ENCODE assay signal across 1 cellular context in the genomic region with DNA sequence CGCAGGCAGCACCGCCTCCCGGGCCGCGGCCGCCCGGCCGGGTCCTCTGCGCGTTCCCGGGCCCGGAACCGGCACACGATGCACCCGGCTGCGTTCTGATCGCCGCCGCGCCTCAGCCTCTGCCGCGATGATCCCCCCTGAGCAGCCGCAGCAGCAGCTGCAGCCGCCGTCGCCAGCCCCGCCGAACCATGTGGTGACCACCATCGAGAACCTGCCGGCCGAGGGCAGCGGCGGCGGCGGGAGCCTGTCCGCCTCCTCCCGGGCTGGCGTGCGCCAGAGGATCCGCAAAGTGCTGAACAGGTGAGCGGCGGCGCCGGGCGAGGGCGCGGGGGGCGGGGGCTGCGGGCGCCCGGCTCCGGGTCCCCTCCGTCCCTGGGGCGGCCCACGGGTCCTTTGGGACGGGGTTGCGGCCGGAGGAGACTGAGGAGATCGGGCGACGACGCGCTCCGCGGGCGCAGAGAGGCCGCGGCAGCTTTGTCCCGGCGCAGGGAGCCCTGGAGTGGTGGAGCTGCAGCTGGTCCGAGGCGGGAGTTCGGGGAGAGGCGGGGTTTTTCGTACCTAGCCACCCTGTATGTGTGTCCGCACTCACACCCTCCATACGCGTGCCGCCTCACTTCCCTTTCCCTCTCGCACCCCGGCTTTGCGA.
TF ChIP-seq lines count a peak whose summit lies in the region.

No MANE protein-coding gene starts in this region.

TF ChIP-seq in WTC11, 78 proteins besides CTCF, POLR2A, EP300 and RAD21 (continued from another document):
- TF ChIP-seq USF2 (CRISPR knock-in tag; IDR thresholded peaks at IDR 0.05) (no peak), IRF2 (CRISPR knock-in tag; IDR thresholded peaks at IDR 0.05; ENCODE audit: borderline replicate concordance, low read depth) (no peak), ZNF416 (CRISPR knock-in tag; IDR thresholded peaks at IDR 0.05) (no peak; the same call in 1 of the 2 replicates), ZNF232 (CRISPR knock-in tag; IDR thresholded peaks at IDR 0.05) (peak; percentile 63; the same call in 1 of the 2 replicates), ZNF138 (CRISPR knock-in tag; conservative IDR thresholded peaks at IDR 0.05) (no peak)
- TF ChIP-seq, protein P1, sequence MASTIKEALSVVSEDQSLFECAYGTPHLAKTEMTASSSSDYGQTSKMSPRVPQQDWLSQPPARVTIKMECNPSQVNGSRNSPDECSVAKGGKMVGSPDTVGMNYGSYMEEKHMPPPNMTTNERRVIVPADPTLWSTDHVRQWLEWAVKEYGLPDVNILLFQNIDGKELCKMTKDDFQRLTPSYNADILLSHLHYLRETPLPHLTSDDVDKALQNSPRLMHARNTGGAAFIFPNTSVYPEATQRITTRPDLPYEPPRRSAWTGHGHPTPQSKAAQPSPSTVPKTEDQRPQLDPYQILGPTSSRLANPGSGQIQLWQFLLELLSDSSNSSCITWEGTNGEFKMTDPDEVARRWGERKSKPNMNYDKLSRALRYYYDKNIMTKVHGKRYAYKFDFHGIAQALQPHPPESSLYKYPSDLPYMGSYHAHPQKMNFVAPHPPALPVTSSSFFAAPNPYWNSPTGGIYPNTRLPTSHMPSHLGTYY (CRISPR knock-in tag; IDR thresholded peaks at IDR 0.05): no peak
TF ChIP-seq in WTC11: peak in this region for 4.
